In the genomic region with DNA sequence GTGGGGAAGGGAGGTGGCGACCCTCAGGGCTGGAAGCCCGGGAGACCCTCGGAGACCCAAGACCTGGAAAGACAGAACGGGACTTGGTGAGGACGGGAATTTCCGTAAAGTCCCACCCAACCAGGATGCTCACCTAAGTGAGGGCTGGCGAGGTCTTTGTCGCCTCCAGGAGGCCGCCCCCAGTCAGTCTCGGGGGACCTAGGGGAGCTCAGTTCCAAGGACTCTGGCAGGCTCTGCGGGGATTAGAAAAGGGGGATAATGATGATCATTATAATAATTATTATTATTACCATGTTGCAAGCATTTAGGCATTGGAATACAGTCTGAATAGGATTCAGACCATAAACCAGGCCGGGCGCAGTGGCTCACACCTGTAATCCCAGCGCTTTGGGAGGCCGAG, we compare ENCODE assay signal across 33 cellular contexts. TPM values are rescaled to one million over a fixed set of nuclear protein-coding genes. Genes with fewer than 3 reads are reported as not detected.
"Had no signal": no experiment of that assay in that cellular context is flagged by ENCODE, and none has a peak within 500 bp of the region (broad histone marks: within the 10 kb centered on the region; RNA-seq: fewer than 3 reads in every experiment).

No MANE protein-coding gene starts in this region.

- H3K9me3 Mint-ChIP-seq: activated B cell treated with CpG ODN at 0.5 μM for 24 hours; activated CD4-positive, alpha-beta memory T cell treated with anti-CD3 and anti-CD28 coated beads, Interleukin-2, amount 10 ng/mL, durations not matched to agents 7 days and 5 days; activated CD4-positive, alpha-beta T cell treated with anti-CD3 and anti-CD28 coated beads, Interleukin-2, amount 10 ng/mL, durations not matched to agents 24 days and 14 days; activated naive CD4-positive, alpha-beta T cell treated with anti-CD3 and anti-CD28 coated beads for 36 hours; activated naive CD4-positive, alpha-beta T cell treated with anti-CD3 and anti-CD28 coated beads, Interleukin-2, amount 50 U/mL, for 72 hours; activated naive CD8-positive, alpha-beta T cell treated with anti-CD3 and anti-CD28 coated beads for 36 hours; activated T-cell treated with anti-CD3 and anti-CD28 coated beads, Interleukin-2, amount 50 U/mL, for 24 hours; activated T-helper 2 cell treated with anti-CD3 and anti-CD28 coated beads, Interferon-gamma antibody, Interleukin-2, Interleukin-4, amounts not matched to agents 10 μg/mL and 5 μg/mL and 100 μg/mL, durations not matched to agents 14 hours and 24 hours and 36 hours; T-cell had no signal

- DNase-seq: activated B cell treated with CpG ODN at 0.5 μM for 24 hours; activated CD4-positive, alpha-beta memory T cell treated with anti-CD3 and anti-CD28 coated beads, Interleukin-2, amount 10 ng/mL, durations not matched to agents 7 days and 5 days; activated CD4-positive, alpha-beta T cell treated with anti-CD3 and anti-CD28 coated beads for 4 hours; activated CD4-positive, alpha-beta T cell treated with anti-CD3 and anti-CD28 coated beads, Interleukin-2, amount 10 ng/mL, durations not matched to agents 24 days and 14 days; activated CD4-positive, alpha-beta T cell treated with anti-CD3 and anti-CD28 coated beads, Interleukin-2, amount 50 U/mL, for 1 hour; activated CD4-positive, alpha-beta T cell treated with anti-CD3 and anti-CD28 coated beads, Interleukin-2, amount 50 U/mL, for 4 hours; activated CD4-positive, CD25-positive, alpha-beta regulatory T cell treated with anti-CD3 and anti-CD28 coated beads, Interleukin-2, amount 50 U/mL, for 72 hours; activated CD8-positive, alpha-beta memory T cell treated with anti-CD3 and anti-CD28 coated beads for 24 hours; activated CD8-positive, alpha-beta memory T cell treated with anti-CD3 and anti-CD28 coated beads, Interleukin-2, amount 10 ng/mL, durations not matched to agents 7 days and 5 days; activated CD8-positive, alpha-beta memory T cell treated with anti-CD3 and anti-CD28 coated beads, Interleukin-2, amount 50 U/mL, for 48 hours; activated CD8-positive, alpha-beta T cell treated with anti-CD3 and anti-CD28 coated beads, Interleukin-2, amount 10 ng/mL, durations not matched to agents 7 days and 5 days; activated effector memory CD4-positive, alpha-beta T cell treated with Interleukin-2 at 50 U/mL for 16 hours; activated gamma-delta T cell treated with Interleukin-2 at 50 U/mL for 16 hours; activated naive CD4-positive, alpha-beta T cell; activated naive CD4-positive, alpha-beta T cell treated with anti-CD3 and anti-CD28 coated beads for 36 hours; activated naive CD4-positive, alpha-beta T cell treated with anti-CD3 and anti-CD28 coated beads, Interleukin-2, amount 50 U/mL, for 16 hours; activated naive CD8-positive, alpha-beta T cell treated with anti-CD3 and anti-CD28 coated beads for 36 hours; activated T-cell treated with anti-CD3 and anti-CD28 coated beads, Interleukin-2, amount 50 U/mL, for 24 hours; activated T-cell treated with anti-CD3 and anti-CD28 coated beads, Interleukin-2, amount 50 U/mL, for 48 hours; adrenal gland; amniotic stem cell; aorta; body of pancreas; brain microvascular endothelial cell; central memory CD4-positive, alpha-beta T cell; T-cell; T-helper 17 cell; T1000 had no signal

- H3K27ac Mint-ChIP-seq: activated B cell treated with CpG ODN at 0.5 μM for 24 hours; activated CD4-positive, alpha-beta memory T cell treated with anti-CD3 and anti-CD28 coated beads, Interleukin-2, amount 10 ng/mL, durations not matched to agents 7 days and 5 days; activated CD4-positive, alpha-beta T cell treated with anti-CD3 and anti-CD28 coated beads, Interleukin-2, amount 10 ng/mL, durations not matched to agents 24 days and 14 days; activated CD8-positive, alpha-beta memory T cell treated with anti-CD3 and anti-CD28 coated beads, Interleukin-2, amount 10 ng/mL, durations not matched to agents 7 days and 5 days; activated CD8-positive, alpha-beta T cell treated with anti-CD3 and anti-CD28 coated beads, Interleukin-2, amount 10 ng/mL, durations not matched to agents 7 days and 5 days; activated naive CD4-positive, alpha-beta T cell treated with anti-CD3 and anti-CD28 coated beads for 36 hours; activated naive CD4-positive, alpha-beta T cell treated with anti-CD3 and anti-CD28 coated beads, Interleukin-2, amount 50 U/mL, for 72 hours; activated naive CD8-positive, alpha-beta T cell treated with anti-CD3 and anti-CD28 coated beads for 36 hours; activated T-cell treated with anti-CD3 and anti-CD28 coated beads, Interleukin-2, amount 50 U/mL, for 24 hours; activated T-helper 2 cell treated with anti-CD3 and anti-CD28 coated beads, Interferon-gamma antibody, Interleukin-2, Interleukin-4, amounts not matched to agents 10 μg/mL and 5 μg/mL and 100 μg/mL, durations not matched to agents 14 hours and 24 hours and 36 hours; T-cell; T-helper 17 cell had no signal

- H3K4me1 Mint-ChIP-seq: activated CD4-positive, alpha-beta memory T cell treated with anti-CD3 and anti-CD28 coated beads, Interleukin-2, amount 10 ng/mL, durations not matched to agents 7 days and 5 days; activated CD4-positive, alpha-beta T cell treated with anti-CD3 and anti-CD28 coated beads, Interleukin-2, amount 10 ng/mL, durations not matched to agents 24 days and 14 days; activated CD8-positive, alpha-beta memory T cell treated with anti-CD3 and anti-CD28 coated beads, Interleukin-2, amount 10 ng/mL, durations not matched to agents 7 days and 5 days; activated naive CD8-positive, alpha-beta T cell treated with anti-CD3 and anti-CD28 coated beads for 36 hours had no signal

- H3K4me3 Mint-ChIP-seq: activated B cell treated with CpG ODN at 0.5 μM for 24 hours; activated CD4-positive, alpha-beta memory T cell treated with anti-CD3 and anti-CD28 coated beads, Interleukin-2, amount 10 ng/mL, durations not matched to agents 7 days and 5 days; activated CD4-positive, alpha-beta T cell treated with anti-CD3 and anti-CD28 coated beads, Interleukin-2, amount 10 ng/mL, durations not matched to agents 24 days and 14 days; activated CD8-positive, alpha-beta memory T cell treated with anti-CD3 and anti-CD28 coated beads, Interleukin-2, amount 10 ng/mL, durations not matched to agents 7 days and 5 days; activated CD8-positive, alpha-beta T cell treated with anti-CD3 and anti-CD28 coated beads, Interleukin-2, amount 10 ng/mL, durations not matched to agents 7 days and 5 days; activated naive CD4-positive, alpha-beta T cell treated with anti-CD3 and anti-CD28 coated beads for 36 hours; activated naive CD8-positive, alpha-beta T cell treated with anti-CD3 and anti-CD28 coated beads for 36 hours; activated T-cell treated with anti-CD3 and anti-CD28 coated beads, Interleukin-2, amount 50 U/mL, for 24 hours; T-cell; T-helper 17 cell had no signal

- H3K27me3 Mint-ChIP-seq: activated B cell treated with CpG ODN at 0.5 μM for 24 hours; activated CD4-positive, alpha-beta memory T cell treated with anti-CD3 and anti-CD28 coated beads, Interleukin-2, amount 10 ng/mL, durations not matched to agents 7 days and 5 days; activated CD4-positive, alpha-beta T cell treated with anti-CD3 and anti-CD28 coated beads, Interleukin-2, amount 10 ng/mL, durations not matched to agents 24 days and 14 days; activated CD8-positive, alpha-beta memory T cell treated with anti-CD3 and anti-CD28 coated beads, Interleukin-2, amount 10 ng/mL, durations not matched to agents 7 days and 5 days; activated naive CD8-positive, alpha-beta T cell treated with anti-CD3 and anti-CD28 coated beads for 36 hours; activated T-cell treated with anti-CD3 and anti-CD28 coated beads, Interleukin-2, amount 50 U/mL, for 24 hours; T-cell; T-helper 17 cell had no signal

- H3K36me3 Mint-ChIP-seq: activated CD8-positive, alpha-beta memory T cell treated with anti-CD3 and anti-CD28 coated beads, Interleukin-2, amount 10 ng/mL, durations not matched to agents 7 days and 5 days; activated naive CD4-positive, alpha-beta T cell treated with anti-CD3 and anti-CD28 coated beads, Interleukin-2, amount 50 U/mL, for 72 hours; activated naive CD8-positive, alpha-beta T cell treated with anti-CD3 and anti-CD28 coated beads for 36 hours; T-cell had no signal

RNA-seq across cellular contexts. Expression of gene TULP2, which starts 53.2 kb away (rescaled TPM):
- total RNA-seq: activated B cell treated with CpG ODN at 0.5 μM for 24 hours; activated CD4-positive, alpha-beta T cell treated with anti-CD3 and anti-CD28 coated beads, Interleukin-2, amount 10 ng/mL, durations not matched to agents 24 days and 14 days; activated CD8-positive, alpha-beta T cell treated with anti-CD3 and anti-CD28 coated beads, Interleukin-2, amount 10 ng/mL, durations not matched to agents 7 days and 5 days; activated T-helper 2 cell treated with anti-CD3 and anti-CD28 coated beads, Interferon-gamma antibody, Interleukin-2, Interleukin-4, amounts not matched to agents 10 μg/mL and 5 μg/mL and 100 μg/mL, durations not matched to agents 14 hours and 24 hours and 36 hours; astrocyte; body of pancreas; T-helper 1 cell treated with Interleukin-12 subunit alpha and Interleukin-12 subunit beta and Interleukin-4 antibody, amounts not matched to agents 30 ng/mL and 1 ng/mL, for 36 hours; T-helper 17 cell; T-helper 2 cell treated with Interferon-gamma antibody and Interleukin-4, amounts not matched to agents 100 ng/mL and 5 ng/mL, for 36 hours had no signal
